12 cellular contexts compared by ENCODE assay signal in the genomic region with DNA sequence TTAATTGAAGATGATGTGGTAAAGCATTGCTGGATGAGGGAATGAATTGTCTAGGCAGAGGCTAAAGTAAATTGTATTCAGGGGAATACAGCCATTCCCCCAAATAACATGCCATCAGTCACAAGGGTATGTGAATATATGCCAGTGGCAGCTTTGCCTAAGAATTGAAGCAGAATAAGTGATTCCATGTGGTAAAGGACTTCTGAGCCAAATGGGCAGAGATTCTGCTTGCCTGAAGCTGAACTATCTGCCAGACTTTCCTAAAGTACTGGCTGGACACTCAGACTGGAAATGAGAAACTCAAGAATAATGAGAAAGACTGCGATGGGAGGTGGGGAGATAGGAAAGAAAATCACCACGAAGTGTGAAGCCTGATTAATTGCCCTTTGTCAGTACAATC. TPM values are rescaled to one million over a fixed set of nuclear protein-coding genes. Genes with fewer than 3 reads are reported as not detected.
DNase-seq lines count a peak whose midpoint lies in the region; ATAC-seq and TF ChIP-seq lines count a peak whose summit lies in the region.
"Had no signal": no experiment of that assay in that cellular context is flagged by ENCODE, and none has a peak within 500 bp of the region (broad histone marks: within the 10 kb centered on the region; RNA-seq: fewer than 3 reads in every experiment).

No MANE protein-coding gene starts in this region.

- no peak for TF ChIP-seq RAD21 in SK-N-SH (IDR thresholded peaks at IDR 0.05; ENCODE audit: low read length)

- H3K4me3 Mint-ChIP-seq in activated T-helper 1 cell treated with anti-CD3 and anti-CD28 coated beads, Interleukin-12 subunit alpha, Interleukin-12 subunit beta, Interleukin-2, Interleukin-4 antibody, amounts not matched to agents 30 ng/mL and 10 ng/mL and 1 ng/mL, durations not matched to agents 14 hours and 24 hours and 36 hours, result peak overlapping the region; percentile 50
- peak overlapping the region; percentile 75 for H3K4me3 Mint-ChIP-seq in stimulated activated effector memory CD8-positive, alpha-beta T cell treated with anti-CD3 and anti-CD28 coated beads, Interleukin-12 subunit alpha, Interleukin-12 subunit beta, amount 100 ng/mL, for 72 hours

- intact Hi-C loops in activated T-helper 1 cell treated with anti-CD3 and anti-CD28 coated beads, Interleukin-12 subunit alpha, Interleukin-12 subunit beta, Interleukin-2, Interleukin-4 antibody, amounts not matched to agents 30 ng/mL and 10 ng/mL and 1 ng/mL, durations not matched to agents 14 hours and 24 hours and 36 hours (cut with micrococcal nuclease), result no loop called here
- intact Hi-C loops in colonic mucosa (cut with DNase I), result loop anchor here (5.0 kb wide), 1 partner anchor 38 kb away; the partner anchor contains the start of gene PEX11B

- H3K4me1 ChIP-seq in SK-N-SH (ENCODE audit: control insufficient read depth in 1 of 2, insufficient read depth in 2 of 2, low read depth in 1 of 2, low read length in 1 of 2), result peaks cover 21 to 37% of the 10 kb centered on the region in 2 experiments; a peak in 3 of 4 replicates
- peaks cover 16 to 93% (median 19%) of the 10 kb centered on the region in 3 donors for H3K4me1 ChIP-seq in gastroesophageal sphincter
- peaks cover 8% of the 10 kb centered on the region for H3K4me1 ChIP-seq in colonic mucosa

- TF ChIP-seq EP300 in SK-N-SH (IDR thresholded peaks at IDR 0.05; ENCODE audit: borderline replicate concordance in 1 of 2, low read depth in 1 of 2, low read length in 1 of 2), result no peak
- no peak for TF ChIP-seq EP300 in gastroesophageal sphincter (IDR thresholded peaks at IDR 0.05)

- H3K4me2 ChIP-seq in SK-N-SH, result peak overlapping the region; percentile 78

- WGBS in SK-N-SH (ENCODE audit: low lambda C conversion rate), result 81% methylated on average over 2 of the region's 2 CpGs
- WGBS in gastroesophageal sphincter (ENCODE audit: low coverage in 1 of 2), 2 donors, result 0 to 8% methylated on average over 2 of the region's 2 CpGs

- ATAC-seq in SK-N-SH treated with all-trans-retinoic acid at 6 μM for 48 hours (no peak), gastroesophageal sphincter (no peak)
- ATAC-seq in stimulated activated effector memory CD8-positive, alpha-beta T cell treated with anti-CD3 and anti-CD28 coated beads, Interleukin-12 subunit alpha, Interleukin-12 subunit beta, amount 100 ng/mL, for 72 hours, result no peak

- H3K9me2 ChIP-seq in SK-N-SH, result no peaks in the 10 kb centered on the region

- H3K36me3 ChIP-seq in SK-N-SH (replicated peaks in 1 of 2; ENCODE audit: control insufficient read depth in 1 of 2, insufficient read depth in 2 of 2, low read length in 1 of 2) (peaks cover 4% of the 10 kb centered on the region in 2 experiments), gastroesophageal sphincter (no peaks in the 10 kb centered on the region), colonic mucosa (no peaks in the 10 kb centered on the region)

- H3K27ac Mint-ChIP-seq in activated T-helper 1 cell treated with anti-CD3 and anti-CD28 coated beads, Interleukin-12 subunit alpha, Interleukin-12 subunit beta, Interleukin-2, Interleukin-4 antibody, amounts not matched to agents 30 ng/mL and 10 ng/mL and 1 ng/mL, durations not matched to agents 14 hours and 24 hours and 36 hours, result no peak overlapping the region
- no peak overlapping the region for H3K27ac Mint-ChIP-seq in stimulated activated effector memory CD8-positive, alpha-beta T cell treated with anti-CD3 and anti-CD28 coated beads, Interleukin-12 subunit alpha, Interleukin-12 subunit beta, amount 100 ng/mL, for 72 hours

- peaks cover 24% of the 10 kb centered on the region for H3F3A ChIP-seq in SK-N-SH (replicated peaks; ENCODE audit: insufficient read depth)

- no peaks in the 10 kb centered on the region for H3K27me3 Mint-ChIP-seq in activated T-helper 1 cell treated with anti-CD3 and anti-CD28 coated beads, Interleukin-12 subunit alpha, Interleukin-12 subunit beta, Interleukin-2, Interleukin-4 antibody, amounts not matched to agents 30 ng/mL and 10 ng/mL and 1 ng/mL, durations not matched to agents 14 hours and 24 hours and 36 hours (ENCODE audit: insufficient read depth)

- H3K9me3 Mint-ChIP-seq in activated T-helper 1 cell treated with anti-CD3 and anti-CD28 coated beads, Interleukin-12 subunit alpha, Interleukin-12 subunit beta, Interleukin-2, Interleukin-4 antibody, amounts not matched to agents 30 ng/mL and 10 ng/mL and 1 ng/mL, durations not matched to agents 14 hours and 24 hours and 36 hours, result no peaks in the 10 kb centered on the region
- no peaks in the 10 kb centered on the region for H3K9me3 Mint-ChIP-seq in stimulated activated effector memory CD8-positive, alpha-beta T cell treated with anti-CD3 and anti-CD28 coated beads, Interleukin-12 subunit alpha, Interleukin-12 subunit beta, amount 100 ng/mL, for 72 hours

- no peaks in the 10 kb centered on the region for H3K27me3 ChIP-seq in SK-N-SH (ENCODE audit: insufficient read depth)
- no peaks in the 10 kb centered on the region for H3K27me3 ChIP-seq in gastroesophageal sphincter
- peaks cover 9% of the 10 kb centered on the region for H3K27me3 ChIP-seq in colonic mucosa

- H3K4me1 Mint-ChIP-seq in activated T-helper 1 cell treated with anti-CD3 and anti-CD28 coated beads, Interleukin-12 subunit alpha, Interleukin-12 subunit beta, Interleukin-2, Interleukin-4 antibody, amounts not matched to agents 30 ng/mL and 10 ng/mL and 1 ng/mL, durations not matched to agents 14 hours and 24 hours and 36 hours (ENCODE audit: low read depth), result peaks cover 61% of the 10 kb centered on the region
- H3K4me1 Mint-ChIP-seq in stimulated activated effector memory CD8-positive, alpha-beta T cell treated with anti-CD3 and anti-CD28 coated beads, Interleukin-12 subunit alpha, Interleukin-12 subunit beta, amount 100 ng/mL, for 72 hours, result peaks cover 73% of the 10 kb centered on the region

- H3K4me3 ChIP-seq in SK-N-SH (ENCODE audit: low read depth in 2 of 2, low read length in 1 of 2), result peak overlapping the region; percentile 62 to 74; a peak in 3 of 4 replicates
- H3K4me3 ChIP-seq in gastroesophageal sphincter, result peak overlapping the region in 1 of 2 donors; percentile 97
- no peak overlapping the region for H3K4me3 ChIP-seq in colonic mucosa

- H3K9ac ChIP-seq in SK-N-SH (peak overlapping the region; percentile 73; the same call in 1 of the 2 replicates), colonic mucosa (ENCODE audit: low read depth in 2 of 2, low read length in 2 of 2) (no peak overlapping the region)

- peaks cover 70% of the 10 kb centered on the region for H3K79me2 ChIP-seq in SK-N-SH (ENCODE audit: insufficient read depth)

- TF ChIP-seq CTCF in SK-N-SH (IDR thresholded peaks at IDR 0.05) (no peak), gastroesophageal sphincter (IDR thresholded peaks at IDR 0.05) (no peak), colonic mucosa (IDR thresholded peaks at IDR 0.05) (no peak)

- H3K27ac ChIP-seq in SK-N-SH (ENCODE audit: low read depth in 2 of 2, low read length in 1 of 2) (peak overlapping the region; percentile 82 to 99; a peak in 2 of 4 replicates), gastroesophageal sphincter (peak overlapping the region; percentile 87 to 100 (median 99)), colonic mucosa (no peak overlapping the region)
- H3K27ac ChIP-seq: 22Rv1, RWPE1 had no signal

- no peaks in the 10 kb centered on the region; the same call in 1 of the 2 replicates for H4K20me1 ChIP-seq in SK-N-SH (ENCODE audit: insufficient read depth)

- DNase-seq in SK-N-SH (no peak), colonic mucosa (no peak), AG08396 (ENCODE audit: low spot score) (no peak), COLO668 (lab: John Stamatoyannopoulos, UW; ENCODE audit: unreplicated experiment) (no peak)
- DNase-seq in activated T-helper 1 cell treated with anti-CD3 and anti-CD28 coated beads, Interleukin-12 subunit alpha, Interleukin-12 subunit beta, Interleukin-2, Interleukin-4 antibody, amounts not matched to agents 30 ng/mL and 10 ng/mL and 1 ng/mL, durations not matched to agents 14 hours and 24 hours and 36 hours (ENCODE audit: low spot score), result no peak
- DNase-seq in stimulated activated effector memory CD8-positive, alpha-beta T cell treated with anti-CD3 and anti-CD28 coated beads, Interleukin-12 subunit alpha, Interleukin-12 subunit beta, amount 100 ng/mL, for 72 hours (ENCODE audit: low spot score in 2 of 2), result no peak
- DNase-seq: effector CD4-positive, alpha-beta T cell; NCI-H1694 had no signal

- H3K9me3 ChIP-seq in SK-N-SH, result no peaks in the 10 kb centered on the region
- no peaks in the 10 kb centered on the region for H3K9me3 ChIP-seq in gastroesophageal sphincter
- H3K9me3 ChIP-seq in colonic mucosa, result no peaks in the 10 kb centered on the region

- no peak overlapping the region for H2AFZ ChIP-seq in SK-N-SH (ENCODE audit: low read depth)

- TF ChIP-seq POLR2A in gastroesophageal sphincter (IDR thresholded peaks at IDR 0.05), result no peak

- POLR2A ChIA-PET in SK-N-SH (lab: Yijun Ruan, JAX), result interaction anchor here (2.8 kb wide), 1 partner anchor 28 kb away, joined by 9 read pairs; the partner anchor contains the start of gene RBM8A

- peaks cover 16% of the 10 kb centered on the region for H3K36me3 Mint-ChIP-seq in activated T-helper 1 cell treated with anti-CD3 and anti-CD28 coated beads, Interleukin-12 subunit alpha, Interleukin-12 subunit beta, Interleukin-2, Interleukin-4 antibody, amounts not matched to agents 30 ng/mL and 10 ng/mL and 1 ng/mL, durations not matched to agents 14 hours and 24 hours and 36 hours (ENCODE audit: low read depth)
- peaks cover 20% of the 10 kb centered on the region for H3K36me3 Mint-ChIP-seq in stimulated activated effector memory CD8-positive, alpha-beta T cell treated with anti-CD3 and anti-CD28 coated beads, Interleukin-12 subunit alpha, Interleukin-12 subunit beta, amount 100 ng/mL, for 72 hours

- CTCF ChIA-PET in SK-N-SH (lab: Yijun Ruan, JAX), result interaction anchor here (1.3 to 4.1 kb wide), 3 partner anchors 22 to 110 kb away, joined by 5 to 17 read pairs (median 6); partner anchors contain the start of gene NUDT17

RNA-seq across cellular contexts. Expression of gene LIX1L, which starts 2.4 kb away (rescaled TPM):
- 39.1 and 39.4 TPM in 2 replicates for polyA plus RNA-seq in SK-N-SH (2012; rRNA removed)
- 46.0 and 49.7 TPM in 2 replicates for polyA plus RNA-seq in SK-N-SH (2012; cell fraction: cytosol; rRNA removed)
- polyA plus RNA-seq in SK-N-SH (2012; cell fraction: nucleus; rRNA removed), result 22.1 and 26.1 TPM in 2 replicates
- 30.3 and 32.2 TPM in 2 replicates for total RNA-seq in activated T-helper 1 cell treated with anti-CD3 and anti-CD28 coated beads, Interleukin-12 subunit alpha, Interleukin-12 subunit beta, Interleukin-2, Interleukin-4 antibody, amounts not matched to agents 30 ng/mL and 10 ng/mL and 1 ng/mL, durations not matched to agents 14 hours and 24 hours and 36 hours
- total RNA-seq in gastroesophageal sphincter, result 10 to 100 TPM; 37.8 to 53.5 (median 45.3) TPM
- 1 to 10 TPM; 4.7 to 8.6 TPM for total RNA-seq in colonic mucosa

RNA-seq across cellular contexts. Expression of gene ANKRD34A, which starts 8.9 kb away (rescaled TPM):
- 2.6 and 3.6 TPM in 2 replicates for polyA plus RNA-seq in SK-N-SH (2012; rRNA removed)
- polyA plus RNA-seq in SK-N-SH (2012; cell fraction: cytosol; rRNA removed), result 1.7 and 2.4 TPM in 2 replicates
- 9.4 and 13.1 TPM in 2 replicates for polyA plus RNA-seq in SK-N-SH (2012; cell fraction: nucleus; rRNA removed)
- 4.8 and 5.1 TPM in 2 replicates for total RNA-seq in activated T-helper 1 cell treated with anti-CD3 and anti-CD28 coated beads, Interleukin-12 subunit alpha, Interleukin-12 subunit beta, Interleukin-2, Interleukin-4 antibody, amounts not matched to agents 30 ng/mL and 10 ng/mL and 1 ng/mL, durations not matched to agents 14 hours and 24 hours and 36 hours
- total RNA-seq in gastroesophageal sphincter (1 to 10 TPM in 1 of 4 donors, under 1 TPM in 2, not detected in 1; 0.62 to 1.9 (median 0.67) TPM), colonic mucosa (under 1 TPM; 0.21 to 0.44 TPM)

RNA-seq across cellular contexts. Expression of gene POLR3GL, which starts 9.1 kb away (rescaled TPM):
- polyA plus RNA-seq in SK-N-SH (2012; rRNA removed), result 15.8 and 17.3 TPM in 2 replicates
- polyA plus RNA-seq in SK-N-SH (2012; cell fraction: cytosol; rRNA removed), result 18.3 and 24.3 TPM in 2 replicates
- polyA plus RNA-seq in SK-N-SH (2012; cell fraction: nucleus; rRNA removed), result 12.2 and 13.1 TPM in 2 replicates
- 10.6 and 11.6 TPM in 2 replicates for total RNA-seq in activated T-helper 1 cell treated with anti-CD3 and anti-CD28 coated beads, Interleukin-12 subunit alpha, Interleukin-12 subunit beta, Interleukin-2, Interleukin-4 antibody, amounts not matched to agents 30 ng/mL and 10 ng/mL and 1 ng/mL, durations not matched to agents 14 hours and 24 hours and 36 hours
- total RNA-seq in gastroesophageal sphincter (10 to 100 TPM; 32.9 to 44.0 (median 37.6) TPM), colonic mucosa (10 to 100 TPM; 12.6 to 16.1 TPM)

RNA-seq across cellular contexts. Expression of gene RBM8A, which starts 28.2 kb away (rescaled TPM):
- 236 TPM in 2 replicates for polyA plus RNA-seq in SK-N-SH (2012; rRNA removed)
- 306 and 395 TPM in 2 replicates for polyA plus RNA-seq in SK-N-SH (2012; cell fraction: cytosol; rRNA removed)
- polyA plus RNA-seq in SK-N-SH (2012; cell fraction: nucleus; rRNA removed), result 80.7 and 82.7 TPM in 2 replicates
- 331 and 354 TPM in 2 replicates for total RNA-seq in activated T-helper 1 cell treated with anti-CD3 and anti-CD28 coated beads, Interleukin-12 subunit alpha, Interleukin-12 subunit beta, Interleukin-2, Interleukin-4 antibody, amounts not matched to agents 30 ng/mL and 10 ng/mL and 1 ng/mL, durations not matched to agents 14 hours and 24 hours and 36 hours
- total RNA-seq in gastroesophageal sphincter, result 100 to 1,000 TPM in 3 of 4 donors, 10 to 100 TPM in 1; 75.7 to 135 (median 117) TPM
- 100 to 1,000 TPM; 108 to 148 TPM for total RNA-seq in colonic mucosa

RNA-seq across cellular contexts. Expression of gene PEX11B, which starts 36.9 kb away (rescaled TPM):
- 26.1 and 34.5 TPM in 2 replicates for polyA plus RNA-seq in SK-N-SH (2012; rRNA removed)
- polyA plus RNA-seq in SK-N-SH (2012; cell fraction: cytosol; rRNA removed), result 31.8 and 32.7 TPM in 2 replicates
- polyA plus RNA-seq in SK-N-SH (2012; cell fraction: nucleus; rRNA removed), result 17.8 and 27.8 TPM in 2 replicates
- total RNA-seq in activated T-helper 1 cell treated with anti-CD3 and anti-CD28 coated beads, Interleukin-12 subunit alpha, Interleukin-12 subunit beta, Interleukin-2, Interleukin-4 antibody, amounts not matched to agents 30 ng/mL and 10 ng/mL and 1 ng/mL, durations not matched to agents 14 hours and 24 hours and 36 hours, result 30.6 and 31.2 TPM in 2 replicates
- total RNA-seq in gastroesophageal sphincter, result 10 to 100 TPM; 22.1 to 29.1 (median 28.1) TPM
- 10 to 100 TPM; 28.2 to 31.1 TPM for total RNA-seq in colonic mucosa
